5 cellular contexts compared by ENCODE assay signal in the genomic region with DNA sequence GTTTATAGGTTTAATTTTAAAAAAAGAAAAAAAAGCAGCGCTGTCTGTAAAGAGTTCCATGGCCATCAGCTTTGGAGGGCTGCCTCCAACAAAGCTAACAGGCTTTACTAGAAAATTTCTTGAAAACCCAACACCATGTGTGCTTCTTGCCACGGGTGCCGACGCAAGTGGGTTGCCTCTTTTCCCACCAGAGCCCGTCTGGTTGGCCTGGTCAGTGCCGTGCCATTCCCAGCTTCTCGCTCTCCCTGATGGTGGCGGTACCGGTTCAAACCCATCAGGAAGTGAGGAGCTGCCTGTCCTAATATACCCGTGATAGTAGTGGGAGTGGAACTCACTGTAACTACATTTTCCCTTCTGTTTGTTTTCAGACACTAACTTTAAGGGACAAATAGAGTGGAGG.
"Had no signal": no experiment of that assay in that cellular context is flagged by ENCODE, and none has a peak within 500 bp of the region (broad histone marks: within the 10 kb centered on the region; RNA-seq: fewer than 3 reads in every experiment).

No MANE protein-coding gene starts in this region.

- H3K4me3 ChIP-seq: GM23248, K562 had no signal

- H3K9ac ChIP-seq: GM23248 had no signal

- DNase-seq: GM23248, H9, HCEC 1CT, IMR-90 had no signal

- H3K27ac ChIP-seq: GM23248 had no signal

- ATAC-seq: K562 had no signal

- H2AFZ ChIP-seq: GM23248 had no signal
